Comparison of ENCODE assay signal across 8 cellular contexts in the genomic region with DNA sequence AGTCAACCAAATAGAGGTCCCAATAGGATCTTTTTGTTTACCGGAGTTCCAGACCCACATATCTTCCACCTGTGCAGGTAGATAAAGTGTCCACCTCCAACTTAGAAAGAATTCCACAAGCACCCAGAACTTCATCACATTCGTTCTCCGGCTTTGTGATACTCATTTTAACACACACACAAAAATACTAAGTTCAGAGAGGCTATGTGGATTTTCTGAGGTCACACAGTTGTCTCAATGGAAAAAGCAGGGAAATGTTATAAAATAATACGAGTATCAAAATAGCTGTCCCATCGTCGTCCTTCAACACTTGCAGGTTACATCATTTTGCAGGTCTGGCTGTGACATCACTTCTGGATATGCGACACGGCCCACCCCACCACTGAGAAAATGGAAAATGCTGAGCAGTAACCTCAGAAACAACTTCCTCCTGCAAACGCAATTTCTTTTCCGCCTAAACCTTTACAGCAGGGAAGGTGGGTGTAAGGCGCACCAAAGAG.
DNase-seq lines count a peak whose midpoint lies in the region; ATAC-seq and TF ChIP-seq lines count a peak whose summit lies in the region.

No MANE protein-coding gene starts in this region.

- ATAC-seq in GM18868 (IDR thresholded peaks at IDR 0.05; ENCODE audit: unreplicated experiment) (peak; percentile 2), HG03280 (IDR thresholded peaks at IDR 0.05; ENCODE audit: unreplicated experiment) (peak; percentile 15)

- no peak for TF ChIP-seq CTCF in ascending aorta (IDR thresholded peaks at IDR 0.05)
- TF ChIP-seq CTCF in kidney epithelial cell (IDR thresholded peaks at IDR 0.05; ENCODE audit: insufficient read depth, low read length, poor library complexity, severe bottlenecking): no peak

- peak overlapping the region; percentile 94 to 95 for H3K27ac ChIP-seq in ascending aorta
- H3K27ac ChIP-seq in temporal lobe (ENCODE audit: low read depth, low read length): peak overlapping the region; percentile 92

- intact Hi-C loops in ascending aorta (cut with DNase I): loop anchor here (2.0 to 5.0 kb wide), 2 partner anchors 60 to 181 kb away; a partner anchor contains a TSS

- H3K4me1 ChIP-seq in ascending aorta: peaks cover 0 to 22% of the 10 kb centered on the region in 2 donors

- DNase-seq in ascending aorta (ENCODE audit: low spot score in 2 of 2) (peak in 1 of 2 donors; percentile 72), kidney epithelial cell (ENCODE audit: low read depth) (no peak), NCI-H1436 (lab: John Stamatoyannopoulos, UW) (no peak), DMS 273 treated with DMSO at 0.1 percent for 48 hours (lab: John Stamatoyannopoulos, UW) (no peak), KG1 (lab: John Stamatoyannopoulos, UW) (no peak)

- no peaks in the 10 kb centered on the region for H3K9me3 ChIP-seq in ascending aorta

- H3K27me3 ChIP-seq in ascending aorta: no peaks in the 10 kb centered on the region
- H3K27me3 ChIP-seq in kidney epithelial cell (ENCODE audit: control insufficient read depth, insufficient read depth, low read length): no peaks in the 10 kb centered on the region

- H3K4me3 ChIP-seq in ascending aorta (peak overlapping the region; percentile 56 to 79), kidney epithelial cell (ENCODE audit: low read depth, low read length) (peak overlapping the region; percentile 7)

- no peaks in the 10 kb centered on the region for H3K36me3 ChIP-seq in ascending aorta
- no peaks in the 10 kb centered on the region for H3K36me3 ChIP-seq in kidney epithelial cell (ENCODE audit: control insufficient read depth, insufficient read depth, low read length)
